ENCODE assay signal across 20 cellular contexts in genomic region chrX:5730561-5730960, GRCh38.
DNase-seq lines count a peak whose midpoint lies in the region; FAIRE-seq and TF ChIP-seq lines count a peak whose summit lies in the region.
"Had no signal": no experiment of that assay in that cellular context is flagged by ENCODE, and none has a peak within 500 bp of the region (broad histone marks: within the 10 kb centered on the region; RNA-seq: fewer than 3 reads in every experiment).

No MANE protein-coding gene starts in this region.

- no peaks in the 10 kb centered on the region for H3K27me3 Mint-ChIP-seq in astrocyte (ENCODE audit: low read depth, unreplicated experiment)
- H3K27me3 Mint-ChIP-seq: B cell; CD4-positive, CD25-positive, alpha-beta regulatory T cell; CD8-positive, alpha-beta memory T cell had no signal

- FAIRE-seq in astrocyte (lab: Jason Lieb, UNC) = peak; percentile 88
- FAIRE-seq: GM12878, H1 had no signal

- H3K4me3 ChIP-seq in astrocyte (ENCODE audit: insufficient read depth, low read depth, low read length) = no peak overlapping the region
- H3K4me3 ChIP-seq: BLaER1 treated with 17β-estradiol and CSF1 and Interleukin-3, amounts not matched to agents 10 nM and 100 nM; GM12878; HAP-1 had no signal

- H3K79me2 ChIP-seq in astrocyte (ENCODE audit: insufficient read depth, low read length) = no peaks in the 10 kb centered on the region

- H3K27me3 ChIP-seq in astrocyte (ENCODE audit: insufficient read depth, low read length) = no peaks in the 10 kb centered on the region
- H3K27me3 ChIP-seq: BLaER1 treated with 17β-estradiol and CSF1 and Interleukin-3, amounts not matched to agents 10 nM and 100 nM had no signal

- no peak overlapping the region for H3K27ac ChIP-seq in astrocyte (ENCODE audit: low read depth, low read length)
- H3K27ac ChIP-seq: BLaER1 treated with 17β-estradiol and CSF1 and Interleukin-3, amounts not matched to agents 10 nM and 100 nM had no signal

- no peaks in the 10 kb centered on the region for H3K36me3 Mint-ChIP-seq in astrocyte (ENCODE audit: low read depth, unreplicated experiment)
- H3K36me3 Mint-ChIP-seq: CD4-positive, CD25-positive, alpha-beta regulatory T cell; CD8-positive, alpha-beta memory T cell had no signal

- no peaks in the 10 kb centered on the region for H3K9me3 ChIP-seq in astrocyte (ENCODE audit: insufficient read depth, low read depth, low read length)
- H3K9me3 ChIP-seq: HAP-1 had no signal

- H3K9ac ChIP-seq in astrocyte (ENCODE audit: low read length) = no peak overlapping the region
- H3K9ac ChIP-seq: BLaER1 treated with 17β-estradiol and CSF1 and Interleukin-3, amounts not matched to agents 10 nM and 100 nM had no signal

- H2AFZ ChIP-seq in astrocyte (ENCODE audit: low read depth, low read length) = no peak overlapping the region

- no peak for TF ChIP-seq CTCF in astrocyte (IDR thresholded peaks at IDR 0.05; ENCODE audit: insufficient read depth, low read depth, low read length)

- DNase-seq in AG08395 (ENCODE audit: low spot score) (peak; percentile 6), H4 (ENCODE audit: low spot score) (peak; percentile 3), astrocyte (ENCODE audit: low read depth) (peak; percentile 15), myocyte (ENCODE audit: low read depth) (peak; percentile 14), NCI-H1694 treated with DMSO at 0.1 percent for 48 hours (lab: John Stamatoyannopoulos, UW) (no peak), NCI-H446 treated with DMSO at 0.1 percent for 48 hours (lab: John Stamatoyannopoulos, UW) (no peak)
- no peak for DNase-seq in stimulated activated CD4-positive, alpha-beta T cell treated with anti-CD3 and anti-CD28 coated beads, Interleukin-12 subunit alpha, Interleukin-12 subunit beta, amount 100 ng/mL, for 4 hours
- DNase-seq: ACHN; CD4-positive, CD25-positive, alpha-beta regulatory T cell; CD8-positive, alpha-beta memory T cell; COR-L47; DMS 273 treated with DMSO at 0.1 percent for 48 hours; DMS53; DND-41; EL had no signal

- H3K27ac Mint-ChIP-seq in astrocyte (ENCODE audit: unreplicated experiment) = no peak overlapping the region
- H3K27ac Mint-ChIP-seq: B cell; CD4-positive, CD25-positive, alpha-beta regulatory T cell; CD8-positive, alpha-beta memory T cell had no signal

- H3K9me3 Mint-ChIP-seq in astrocyte (ENCODE audit: unreplicated experiment) = no peaks in the 10 kb centered on the region

- H3K36me3 ChIP-seq in astrocyte (ENCODE audit: insufficient read depth, low read length) = no peaks in the 10 kb centered on the region
- H3K36me3 ChIP-seq: BLaER1 treated with 17β-estradiol and CSF1 and Interleukin-3, amounts not matched to agents 10 nM and 100 nM; HAP-1 had no signal

- H3K4me3 Mint-ChIP-seq in astrocyte (ENCODE audit: unreplicated experiment) = no peak overlapping the region
- H3K4me3 Mint-ChIP-seq: B cell; CD4-positive, CD25-positive, alpha-beta regulatory T cell; CD8-positive, alpha-beta memory T cell had no signal

- peaks cover 4% of the 10 kb centered on the region for H3K4me1 ChIP-seq in astrocyte (ENCODE audit: insufficient read depth, low read length)
- H3K4me1 ChIP-seq: HAP-1 had no signal

- H4K20me1 ChIP-seq in astrocyte (ENCODE audit: insufficient read depth, low read length) = no peaks in the 10 kb centered on the region
- H4K20me1 ChIP-seq: BLaER1 treated with 17β-estradiol and CSF1 and Interleukin-3, amounts not matched to agents 10 nM and 100 nM had no signal

- no peak overlapping the region for H3K4me2 ChIP-seq in astrocyte (ENCODE audit: low read length)
- H3K4me2 ChIP-seq: BLaER1 treated with 17β-estradiol and CSF1 and Interleukin-3, amounts not matched to agents 10 nM and 100 nM had no signal

- H3K4me1 Mint-ChIP-seq in astrocyte (ENCODE audit: low read depth, unreplicated experiment) = peaks cover 8% of the 10 kb centered on the region
- H3K4me1 Mint-ChIP-seq: B cell; CD4-positive, CD25-positive, alpha-beta regulatory T cell; CD8-positive, alpha-beta memory T cell had no signal

Comparison
In these comparisons a context has a peak if more than half of its experiments do, and no peak if none do; other contexts are left out.
1. DNase-seq: peak in AG08395 (single experiment), H4 (single experiment), astrocyte (single experiment) and myocyte (single experiment); none in stimulated activated CD4-positive, alpha-beta T cell treated with anti-CD3 and anti-CD28 coated beads, Interleukin-12 subunit alpha, Interleukin-12 subunit beta, amount 100 ng/mL, for 4 hours (single experiment), NCI-H1694 treated with DMSO at 0.1 percent for 48 hours (single experiment) and NCI-H446 treated with DMSO at 0.1 percent for 48 hours (single experiment).